ENCODE assay signal across 34 cellular contexts in the genomic region with DNA sequence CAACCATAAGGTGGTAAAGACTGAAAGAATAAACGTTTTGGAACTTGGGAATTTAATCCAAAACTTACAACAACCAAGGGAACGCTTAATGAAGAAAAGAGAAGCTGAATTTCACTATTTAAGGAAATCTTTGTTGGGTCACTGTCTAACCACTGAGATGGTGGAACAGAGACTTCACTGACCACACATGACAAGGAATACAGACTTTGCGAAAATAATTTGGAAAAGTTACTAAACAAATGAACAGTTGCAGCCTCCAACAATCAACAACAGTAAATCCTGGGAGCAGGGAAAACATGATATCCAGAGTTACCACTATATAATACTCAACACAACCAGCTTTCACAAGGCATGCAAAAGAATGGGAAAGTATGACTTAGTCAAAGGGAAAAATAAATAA.
"Had no signal": no experiment of that assay in that cellular context is flagged by ENCODE, and none has a peak within 500 bp of the region (broad histone marks: within the 10 kb centered on the region; RNA-seq: fewer than 3 reads in every experiment).

No MANE protein-coding gene starts in this region.

- DNase-seq: Karpas-422, Kasumi-1, MG63, MM.1S, MV-4-11, NCI-H1048, NCI-H1092, NCI-H1092 treated with DMSO at 0.1 percent for 48 hours, NCI-H1105, NCI-H1105 treated with DMSO at 0.1 percent for 48 hours, NCI-H1417, NCI-H1417 treated with DMSO at 0.1 percent for 48 hours, NCI-H1436, NCI-H1436 treated with DMSO at 0.1 percent for 48 hours, NCI-H146, NCI-H1694, NCI-H1694 treated with DMSO at 0.1 percent for 48 hours, NCI-H187, NCI-H187 treated with DMSO at 0.1 percent for 48 hours, NCI-H1930, NCI-H2029, NCI-H2029 treated with DMSO at 0.1 percent for 48 hours, NCI-H2081, NCI-H2081 treated with DMSO at 0.1 percent for 48 hours, NCI-H2107, NCI-H2171, NCI-H2171 treated with DMSO at 0.1 percent for 48 hours, NCI-H2227 treated with DMSO at 0.1 percent for 48 hours, NCI-H226, NCI-H345, NCI-H446, NCI-H446 treated with DMSO at 0.1 percent for 48 hours, NCI-H510A, NCI-H510A treated with DMSO at 0.1 percent for 48 hours had no signal

- H3K36me3 ChIP-seq: MG63 had no signal

- H3K27me3 ChIP-seq: MG63 had no signal

- H3K4me3 ChIP-seq: MG63 had no signal
